Comparison of ENCODE assay signal across 8 cellular contexts in genomic region chr10:28679941-28680752, GRCh38. TPM values are rescaled to one million over a fixed set of nuclear protein-coding genes. Genes with fewer than 3 reads are reported as not detected.
DNase-seq lines count a peak whose midpoint lies in the region; ATAC-seq and TF ChIP-seq lines count a peak whose summit lies in the region.

No MANE protein-coding gene starts in this region.

- no peak for ATAC-seq in omental fat pad (ENCODE audit: low FRiP score)

- WGBS in iPS DF 6.9 (ENCODE audit: insufficient coverage, insufficient read length): no CpG with 5 or more reads among the region's 16 CpGs

- H3K27me3 ChIP-seq in iPS DF 6.9 (ENCODE audit: control insufficient read depth, insufficient read depth, low read length): no peaks in the 10 kb centered on the region

- H3K27me3 Mint-ChIP-seq in stimulated activated naive CD8-positive, alpha-beta T cell treated with anti-CD3 and anti-CD28 coated beads, Interleukin-15, Interleukin-2, amounts not matched to agents 100 ng/mL and 50 ng/mL, for 24 hours: peaks cover 67% of the 10 kb centered on the region
- H3K27me3 Mint-ChIP-seq in activated naive CD4-positive, alpha-beta T cell treated with anti-CD3 and anti-CD28 coated beads, Interleukin-2, amount 10 ng/mL, durations not matched to agents 7 days and 5 days: peaks cover 74% of the 10 kb centered on the region

- H3K36me3 Mint-ChIP-seq in stimulated activated naive CD8-positive, alpha-beta T cell treated with anti-CD3 and anti-CD28 coated beads, Interleukin-15, Interleukin-2, amounts not matched to agents 100 ng/mL and 50 ng/mL, for 24 hours (ENCODE audit: low read depth): peaks cover 4% of the 10 kb centered on the region
- no peaks in the 10 kb centered on the region for H3K36me3 Mint-ChIP-seq in activated naive CD4-positive, alpha-beta T cell treated with anti-CD3 and anti-CD28 coated beads, Interleukin-2, amount 10 ng/mL, durations not matched to agents 7 days and 5 days

- H3K27ac ChIP-seq in iPS DF 6.9 (ENCODE audit: low read length): no peak overlapping the region

- no peak for TF ChIP-seq CTCF in omental fat pad (IDR thresholded peaks at IDR 0.05)

- peak; percentile 2 for DNase-seq in NCI-H2227 treated with DMSO at 0.1 percent for 48 hours (lab: John Stamatoyannopoulos, UW)
- DNase-seq in NCI-H2227 (lab: John Stamatoyannopoulos, UW; ENCODE audit: unreplicated experiment): no peak
- DNase-seq in SKM-1 (lab: John Stamatoyannopoulos, UW; ENCODE audit: unreplicated experiment): peak; percentile 2
- no peak for DNase-seq in iPS DF 6.9 (ENCODE audit: low read depth, low spot score)
- DNase-seq in omental fat pad (ENCODE audit: low spot score): no peak
- DNase-seq in HK-2 (ENCODE audit: unreplicated experiment): no peak
- DNase-seq in activated naive CD4-positive, alpha-beta T cell treated with anti-CD3 and anti-CD28 coated beads, Interleukin-2, amount 10 ng/mL, durations not matched to agents 7 days and 5 days: no peak

- H3K4me1 Mint-ChIP-seq in stimulated activated naive CD8-positive, alpha-beta T cell treated with anti-CD3 and anti-CD28 coated beads, Interleukin-15, Interleukin-2, amounts not matched to agents 100 ng/mL and 50 ng/mL, for 24 hours (ENCODE audit: low read depth): peaks cover 37% of the 10 kb centered on the region
- H3K4me1 Mint-ChIP-seq in activated naive CD4-positive, alpha-beta T cell treated with anti-CD3 and anti-CD28 coated beads, Interleukin-2, amount 10 ng/mL, durations not matched to agents 7 days and 5 days: peaks cover 28% of the 10 kb centered on the region

- H3K4me3 ChIP-seq in iPS DF 6.9 (ENCODE audit: low read length): peak overlapping the region; percentile 25; the same call in 1 of the 2 replicates

- H3K9me3 ChIP-seq in iPS DF 6.9 (ENCODE audit: control insufficient read depth, insufficient read depth, low read length): no peaks in the 10 kb centered on the region

- CTCF ChIA-PET in activated naive CD4-positive, alpha-beta T cell treated with anti-CD3 and anti-CD28 coated beads, Interleukin-2, amount 10 ng/mL, durations not matched to agents 7 days and 5 days (lab: Charles Lee): interaction anchor here (0.7 to 1.0 kb wide), 3 partner anchors 16 to 599 kb away, joined by 3 to 5 read pairs (median 4); no protein-coding TSS in a partner anchor

- H3K27ac Mint-ChIP-seq in stimulated activated naive CD8-positive, alpha-beta T cell treated with anti-CD3 and anti-CD28 coated beads, Interleukin-15, Interleukin-2, amounts not matched to agents 100 ng/mL and 50 ng/mL, for 24 hours: peak overlapping the region; percentile 56
- no peak overlapping the region for H3K27ac Mint-ChIP-seq in activated naive CD4-positive, alpha-beta T cell treated with anti-CD3 and anti-CD28 coated beads, Interleukin-2, amount 10 ng/mL, durations not matched to agents 7 days and 5 days

- peaks cover 2% of the 10 kb centered on the region for H3K4me1 ChIP-seq in iPS DF 6.9 (ENCODE audit: control insufficient read depth, insufficient read depth, low read length)

- peak overlapping the region; percentile 74 for H3K4me3 Mint-ChIP-seq in stimulated activated naive CD8-positive, alpha-beta T cell treated with anti-CD3 and anti-CD28 coated beads, Interleukin-15, Interleukin-2, amounts not matched to agents 100 ng/mL and 50 ng/mL, for 24 hours
- H3K4me3 Mint-ChIP-seq in activated naive CD4-positive, alpha-beta T cell treated with anti-CD3 and anti-CD28 coated beads, Interleukin-2, amount 10 ng/mL, durations not matched to agents 7 days and 5 days: no peak overlapping the region

- peaks cover 8% of the 10 kb centered on the region; the same call in 1 of the 2 replicates for H3K36me3 ChIP-seq in iPS DF 6.9 (ENCODE audit: control insufficient read depth, insufficient read depth, low read length)

- H3K9me3 Mint-ChIP-seq in stimulated activated naive CD8-positive, alpha-beta T cell treated with anti-CD3 and anti-CD28 coated beads, Interleukin-15, Interleukin-2, amounts not matched to agents 100 ng/mL and 50 ng/mL, for 24 hours: no peaks in the 10 kb centered on the region
- no peaks in the 10 kb centered on the region for H3K9me3 Mint-ChIP-seq in activated naive CD4-positive, alpha-beta T cell treated with anti-CD3 and anti-CD28 coated beads, Interleukin-2, amount 10 ng/mL, durations not matched to agents 7 days and 5 days

RNA-seq across cellular contexts. Expression of gene BAMBI, which starts 2.8 kb away (rescaled TPM):
- total RNA-seq in omental fat pad: 10 to 100 TPM in 3 of 4 donors, 1 to 10 TPM in 1; 6.9 to 20.5 (median 13.3) TPM

Comparison
In these comparisons a context has a peak if more than half of its experiments do, and no peak if none do; other contexts are left out.
1. DNase-seq: peak in NCI-H2227 treated with DMSO at 0.1 percent for 48 hours (single experiment) and SKM-1 (single experiment); none in NCI-H2227 (single experiment), iPS DF 6.9 (single experiment), omental fat pad (single experiment), HK-2 (single experiment) and activated naive CD4-positive, alpha-beta T cell treated with anti-CD3 and anti-CD28 coated beads, Interleukin-2, amount 10 ng/mL, durations not matched to agents 7 days and 5 days (single experiment).